1 cellular context compared by ENCODE assay signal in the genomic region with DNA sequence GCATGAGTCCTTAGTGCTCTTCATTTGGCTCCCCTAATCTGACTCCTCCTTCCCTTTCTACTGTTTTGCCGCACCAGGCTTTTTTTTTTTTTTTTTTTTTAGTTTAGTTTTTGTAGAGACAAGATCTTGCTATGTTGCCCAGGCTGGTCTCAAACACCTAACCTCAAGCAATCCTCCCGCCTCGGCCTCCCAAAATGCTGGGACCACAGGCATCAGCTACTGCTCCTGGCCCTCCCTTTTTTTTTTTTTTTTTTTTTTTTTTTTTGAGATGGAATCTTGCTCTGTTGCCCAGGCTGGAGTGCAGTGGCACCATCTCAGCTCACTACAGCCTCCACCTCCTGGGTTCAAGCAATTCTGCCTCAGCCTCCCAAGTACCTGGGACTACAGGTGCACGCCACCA. TPM values are rescaled to one million over a fixed set of nuclear protein-coding genes. Genes with fewer than 3 reads are reported as not detected.
"Had no signal": no experiment of that assay in that cellular context is flagged by ENCODE, and none has a peak within 500 bp of the region (broad histone marks: within the 10 kb centered on the region; RNA-seq: fewer than 3 reads in every experiment).

No MANE protein-coding gene starts in this region.

RNA-seq across cellular contexts. Expression of a gene that starts 48.5 kb away (rescaled TPM):
- total RNA-seq: left ventricle myocardium superior had no signal
